ENCODE assay signal across 20 cellular contexts in the genomic region with DNA sequence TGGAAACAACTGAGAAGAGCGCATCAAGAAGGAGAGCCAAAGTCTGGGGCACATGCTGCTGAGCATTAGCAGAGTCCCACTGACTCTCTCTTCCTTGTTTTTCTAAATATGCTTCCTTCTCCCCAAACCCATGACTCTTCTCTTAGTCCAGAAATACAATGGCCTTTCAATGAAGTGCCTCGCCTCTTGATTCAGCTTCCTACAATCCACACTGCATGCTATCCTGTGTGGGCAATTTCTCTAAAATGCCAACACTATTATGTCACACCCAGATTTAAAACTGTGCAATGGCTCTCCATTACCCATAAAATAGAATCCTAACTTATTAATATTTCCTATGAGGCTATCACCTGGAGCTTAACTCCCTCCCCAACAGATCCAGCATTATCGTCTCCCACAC.
"Had no signal": no experiment of that assay in that cellular context is flagged by ENCODE, and none has a peak within 500 bp of the region (broad histone marks: within the 10 kb centered on the region; RNA-seq: fewer than 3 reads in every experiment).

No MANE protein-coding gene starts in this region.

- H3K27ac ChIP-seq: esophagus squamous epithelium, lower lobe of right lung, tibial artery had no signal

- H3K9me3 ChIP-seq: esophagus squamous epithelium, lower lobe of right lung, tibial artery had no signal

- H3K4me3 ChIP-seq: esophagus squamous epithelium, lower lobe of right lung, tibial artery had no signal

- DNase-seq: activated CD4-positive, alpha-beta T cell treated with anti-CD3 and anti-CD28 coated beads, Interleukin-2, amount 10 ng/mL, durations not matched to agents 24 days and 14 days; activated CD8-positive, alpha-beta T cell treated with anti-CD3 and anti-CD28 coated beads, Interleukin-2, amount 10 ng/mL, durations not matched to agents 7 days and 5 days; activated effector memory CD4-positive, alpha-beta T cell treated with Interleukin-2 at 50 U/mL for 16 hours; activated naive CD4-positive, alpha-beta T cell treated with anti-CD3 and anti-CD28 coated beads, Interleukin-2, amount 10 ng/mL, durations not matched to agents 7 days and 5 days; activated naive CD8-positive, alpha-beta T cell treated with anti-CD3 and anti-CD28 coated beads, Interleukin-2, amount 50 U/mL, for 24 hours; activated T-cell treated with anti-CD3 and anti-CD28 coated beads, Interleukin-2, amount 50 U/mL, for 4 hours; aorta; cerebellar nuclear complex; effector CD8-positive, alpha-beta T cell; esophagus squamous epithelium; foreskin melanocyte; glutamatergic neuron; hippocampal formation; islet precursor cell; lower lobe of right lung; stimulated activated CD8-positive, alpha-beta memory T cell treated with anti-CD3 and anti-CD28 coated beads, Interleukin-4, amount 100 ng/mL, for 48 hours; stimulated activated naive CD4-positive, alpha-beta T cell treated with Interleukin-2 at 50 U/mL for 16 hours; T-cell; T-helper 9 cell; tibial artery had no signal

- ATAC-seq: activated CD8-positive, alpha-beta T cell treated with anti-CD3 and anti-CD28 coated beads, Interleukin-2, amount 10 ng/mL, durations not matched to agents 7 days and 5 days; activated naive CD8-positive, alpha-beta T cell treated with anti-CD3 and anti-CD28 coated beads, Interleukin-2, amount 50 U/mL, for 24 hours; activated T-cell treated with anti-CD3 and anti-CD28 coated beads, Interleukin-2, amount 50 U/mL, for 4 hours; lower lobe of right lung; T-cell had no signal

- H3K4me1 ChIP-seq: esophagus squamous epithelium had no signal

- H3K27me3 ChIP-seq: esophagus squamous epithelium, tibial artery had no signal

- H3K36me3 ChIP-seq: esophagus squamous epithelium, lower lobe of right lung, tibial artery had no signal
